ENCODE assay signal across 8 cellular contexts in the genomic region with DNA sequence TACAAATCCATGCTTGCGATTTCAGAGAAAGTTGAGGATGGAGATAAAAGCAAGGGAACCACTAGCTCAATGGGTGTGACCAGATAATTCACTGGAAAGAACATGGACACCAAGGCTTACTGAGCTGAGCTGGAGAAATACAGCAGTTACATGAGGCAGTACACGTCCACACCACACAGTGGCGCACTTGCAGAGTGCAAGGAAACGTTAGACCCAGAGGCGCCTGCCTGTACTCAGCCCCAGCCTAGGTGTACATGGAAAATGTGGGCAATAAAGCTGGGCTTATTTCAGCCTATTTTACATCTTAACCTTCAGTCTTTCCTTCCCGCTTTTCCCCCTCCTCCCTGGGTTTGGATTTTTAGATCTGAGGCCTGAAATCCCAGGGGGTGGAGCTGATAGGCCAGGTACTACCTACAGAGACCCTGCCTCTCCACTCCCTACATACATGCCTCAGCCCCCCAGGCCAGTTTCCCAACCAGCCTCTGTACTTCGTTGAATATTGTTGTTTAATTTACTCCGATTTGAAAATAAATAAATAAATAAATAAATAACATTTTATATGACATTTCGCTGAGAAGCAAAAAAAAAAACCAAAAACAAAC.
DNase-seq lines count a peak whose midpoint lies in the region; ATAC-seq and TF ChIP-seq lines count a peak whose summit lies in the region.

No MANE protein-coding gene starts in this region.

- no peak overlapping the region for H2BK12ac ChIP-seq in H9 (ENCODE audit: insufficient read length, low read depth, low read length)

- no peaks in the 10 kb centered on the region; the same call in 1 of the 2 replicates for H3K27me3 Mint-ChIP-seq in H9 (ENCODE audit: low read depth)

- H3K9me3 ChIP-seq in H9 (ENCODE audit: control insufficient read depth, low read depth, low read length) (no peaks in the 10 kb centered on the region), Peyer's patch (no peaks in the 10 kb centered on the region), upper lobe of left lung (no peaks in the 10 kb centered on the region)

- H3K4me1 Mint-ChIP-seq in H9, result no peaks in the 10 kb centered on the region; a peak in 1 of 4 replicates

- DNase-seq in GM06990 (ENCODE audit: extremely low read depth, insufficient read length) (peak; percentile 15), H9 (peak; percentile 80), Peyer's patch (peak; percentile 36 to 86 (median 80)), activated T-helper 1 cell treated with Interleukin-2 at 50 U/mL for 16 hours (ENCODE audit: low read depth) (peak; percentile 3), fibroblast of villous mesenchyme (ENCODE audit: low read depth) (peak; percentile 74), nucleus accumbens (lab: John Stamatoyannopoulos, UW) (peak in 49 of 56 donors; percentile 3 to 89 (median 41)), upper lobe of left lung (peak in 1 of 2 donors; percentile 79)

- no peaks in the 10 kb centered on the region for H3K79me2 ChIP-seq in H9 (ENCODE audit: insufficient read depth, low read length)

- H2AK5ac ChIP-seq in H9 (ENCODE audit: insufficient read length, low read length), result no peak overlapping the region

- H3K23ac ChIP-seq in H9 (ENCODE audit: insufficient read length, low read depth, low read length), result no peak overlapping the region

- H2AFZ ChIP-seq in H9 (ENCODE audit: low read length), result no peak overlapping the region

- no peaks in the 10 kb centered on the region for H4K20me1 ChIP-seq in H9 (ENCODE audit: control insufficient read depth, insufficient read depth, insufficient read length)

- H3K18ac ChIP-seq in H9 (ENCODE audit: insufficient read length, low read depth, low read length), result no peak overlapping the region

- H3K27ac ChIP-seq in H9 (ENCODE audit: insufficient read length, low read depth, low read length), result no peak overlapping the region
- no peak overlapping the region for H3K27ac ChIP-seq in Peyer's patch
- H3K27ac ChIP-seq in upper lobe of left lung, result no peak overlapping the region

- no peak overlapping the region for H2BK120ac ChIP-seq in H9 (ENCODE audit: low read depth, low read length, poor library complexity, severe bottlenecking)

- H2BK20ac ChIP-seq in H9 (ENCODE audit: low read depth, low read length, poor library complexity, severe bottlenecking), result no peak overlapping the region

- WGBS in H9 (ENCODE audit: extremely low coverage, insufficient read length, low lambda C conversion rate), result no CpG with 5 or more reads among the region's 9 CpGs
- 25 to 26% methylated on average over 9 of the region's 9 CpGs for WGBS in upper lobe of left lung, 2 donors

- H3K4ac ChIP-seq in H9 (ENCODE audit: low read depth, low read length), result no peak overlapping the region

- no peak overlapping the region for H2BK5ac ChIP-seq in H9 (ENCODE audit: insufficient read length, low read length)

- H3K9ac ChIP-seq in H9 (ENCODE audit: extremely low read depth, insufficient read length, low read length), result no peak overlapping the region

- H3K27ac Mint-ChIP-seq in H9, result no peak overlapping the region; a peak in 1 of 7 replicates

- H3K79me1 ChIP-seq in H9 (ENCODE audit: insufficient read depth, low read depth, low read length, poor library complexity, severe bottlenecking), result no peaks in the 10 kb centered on the region

- no peak for TF ChIP-seq POLR2A in Peyer's patch (IDR thresholded peaks at IDR 0.05)
- no peak for TF ChIP-seq POLR2A in upper lobe of left lung (IDR thresholded peaks at IDR 0.05)

- H2BK15ac ChIP-seq in H9 (ENCODE audit: low read depth, low read length), result no peak overlapping the region

- H3T11ph ChIP-seq in H9 (ENCODE audit: low read length), result no peak overlapping the region

- H3K36me3 ChIP-seq in GM06990 (ENCODE audit: control insufficient read depth, insufficient read depth, low read length), result no peaks in the 10 kb centered on the region
- H3K36me3 ChIP-seq in Peyer's patch, result no peaks in the 10 kb centered on the region
- H3K36me3 ChIP-seq in upper lobe of left lung, result no peaks in the 10 kb centered on the region

- H3K56ac ChIP-seq in H9 (ENCODE audit: insufficient read length, low read depth, low read length), result no peak overlapping the region

- no peak overlapping the region for H3K4me3 ChIP-seq in GM06990 (replicated peaks; ENCODE audit: low read depth, low read length)
- no peak overlapping the region for H3K4me3 ChIP-seq in Peyer's patch
- no peak overlapping the region for H3K4me3 ChIP-seq in fibroblast of villous mesenchyme (ENCODE audit: low read depth, low read length)
- no peak overlapping the region for H3K4me3 ChIP-seq in upper lobe of left lung

- no peak overlapping the region for H4K91ac ChIP-seq in H9 (ENCODE audit: insufficient read length, low read depth, low read length)

- H3K4me2 ChIP-seq in H9 (ENCODE audit: insufficient read depth, insufficient read length, low read length), result no peak overlapping the region

- peak; percentile 92 to 97 for ATAC-seq in upper lobe of left lung (ENCODE audit: low FRiP score in 2 of 2)

- TF ChIP-seq EP300 in upper lobe of left lung (IDR thresholded peaks at IDR 0.05), result no peak

- H3K14ac ChIP-seq in H9 (ENCODE audit: insufficient read depth, low read length), result no peak overlapping the region

- H4K8ac ChIP-seq in H9 (replicated peaks; ENCODE audit: insufficient read length, low read depth, low read length), result no peak overlapping the region

- TF ChIP-seq CTCF in GM06990 (IDR thresholded peaks at IDR 0.05; ENCODE audit: insufficient read depth, low read length, poor library complexity, severe bottlenecking) (peak; percentile 91), H9 (conservative IDR thresholded peaks at IDR 0.05) (peak; percentile 92), LNCAP (IDR thresholded peaks at IDR 0.05) (peak; percentile 94), Peyer's patch (IDR thresholded peaks at IDR 0.05) (peak in 5 of 6 experiments; percentile 40 to 82 (median 78)), fibroblast of villous mesenchyme (IDR thresholded peaks at IDR 0.05; ENCODE audit: insufficient read depth, low read depth, low read length) (peak; percentile 94), upper lobe of left lung (IDR thresholded peaks at IDR 0.05) (peak; percentile 61 to 84 (median 79))

- H3K4me1 ChIP-seq in H9 (ENCODE audit: insufficient read depth, low read length) (no peaks in the 10 kb centered on the region), Peyer's patch (no peaks in the 10 kb centered on the region), upper lobe of left lung (no peaks in the 10 kb centered on the region)

- no peaks in the 10 kb centered on the region for H3K23me2 ChIP-seq in H9 (ENCODE audit: insufficient read length, low read depth, low read length, poor library complexity, severe bottlenecking)

- H3K9me3 Mint-ChIP-seq in H9, result no peaks in the 10 kb centered on the region

- H3K27me3 ChIP-seq in GM06990 (replicated peaks; ENCODE audit: control insufficient read depth, insufficient read depth, low read length) (peaks cover 1% of the 10 kb centered on the region; the same call in 1 of the 2 replicates), H9 (ENCODE audit: insufficient read depth, low read length) (no peaks in the 10 kb centered on the region), Peyer's patch (no peaks in the 10 kb centered on the region), upper lobe of left lung (no peaks in the 10 kb centered on the region)

- no peak overlapping the region for H4K5ac ChIP-seq in H9 (ENCODE audit: insufficient read length, low read depth, low read length)

- no peak overlapping the region for H3K4me3 Mint-ChIP-seq in H9

- H3K36me3 Mint-ChIP-seq in H9 (ENCODE audit: insufficient read depth in 1 of 3, low read depth in 3 of 3), result no peaks in the 10 kb centered on the region; a peak in 1 of 7 replicates
